In genomic region chr3:2334921-2335320, GRCh38 we compare ENCODE assay signal across 13 cellular contexts.
DNase-seq lines count a peak whose midpoint lies in the region; ATAC-seq lines count a peak whose summit lies in the region.
"Had no signal": no experiment of that assay in that cellular context is flagged by ENCODE, and none has a peak within 500 bp of the region (broad histone marks: within the 10 kb centered on the region; RNA-seq: fewer than 3 reads in every experiment).

No MANE protein-coding gene starts in this region.

- peak; percentile 23 for DNase-seq in NCI-H1092 treated with DMSO at 0.1 percent for 48 hours (lab: John Stamatoyannopoulos, UW)
- DNase-seq in NCI-H1092 (lab: John Stamatoyannopoulos, UW): no peak
- peak; percentile 59 for DNase-seq in NCI-H146 treated with DMSO at 0.1 percent for 48 hours (lab: John Stamatoyannopoulos, UW; ENCODE audit: unreplicated experiment)
- peak; percentile 29 for DNase-seq in NCI-H748 treated with DMSO at 0.1 percent for 48 hours (lab: John Stamatoyannopoulos, UW)
- DNase-seq in retina: peak; percentile 14
- no peak for DNase-seq in T-helper 9 cell
- DNase-seq: CD8-positive, alpha-beta T cell; COR-L47; DND-41; GDM1; GOT3; H9 had no signal

- ATAC-seq in HG02678 (IDR thresholded peaks at IDR 0.05; ENCODE audit: unreplicated experiment): no peak
- ATAC-seq: CD8-positive, alpha-beta T cell had no signal

Comparison
In these comparisons a context has a peak if more than half of its experiments do, and no peak if none do; other contexts are left out.
1. DNase-seq: peak in NCI-H1092 treated with DMSO at 0.1 percent for 48 hours (single experiment), NCI-H146 treated with DMSO at 0.1 percent for 48 hours (single experiment), NCI-H748 treated with DMSO at 0.1 percent for 48 hours (single experiment) and retina (single experiment); none in NCI-H1092 (single experiment) and T-helper 9 cell (single experiment).